Comparison of ENCODE assay signal across 38 cellular contexts in genomic region chr7:108669958-108670357, GRCh38.
"Had no signal": no experiment of that assay in that cellular context is flagged by ENCODE, and none has a peak within 500 bp of the region (broad histone marks: within the 10 kb centered on the region; RNA-seq: fewer than 3 reads in every experiment).

No MANE protein-coding gene starts in this region.

- H3K4me1 Mint-ChIP-seq: activated naive CD4-positive, alpha-beta T cell treated with anti-CD3 and anti-CD28 coated beads, Interleukin-2, amount 10 ng/mL, durations not matched to agents 7 days and 5 days; activated naive CD4-positive, alpha-beta T cell treated with anti-CD3 and anti-CD28 coated beads, Interleukin-2, amount 50 U/mL, for 24 hours; activated naive CD8-positive, alpha-beta T cell treated with anti-CD3 and anti-CD28 coated beads for 36 hours; activated naive CD8-positive, alpha-beta T cell treated with anti-CD3 and anti-CD28 coated beads, Interleukin-2, amount 10 ng/mL, durations not matched to agents 7 days and 5 days; activated naive CD8-positive, alpha-beta T cell treated with anti-CD3 and anti-CD28 coated beads, Interleukin-2, amount 50 U/mL, for 24 hours; activated T-helper 17 cell treated with anti-CD3 and anti-CD28 coated beads, Interleukin-2, amount 50 U/mL, for 72 hours; brain; central memory CD8-positive, alpha-beta T cell had no signal

- H3K4me3 Mint-ChIP-seq: activated naive CD4-positive, alpha-beta T cell treated with anti-CD3 and anti-CD28 coated beads for 36 hours; activated naive CD4-positive, alpha-beta T cell treated with anti-CD3 and anti-CD28 coated beads, Interleukin-2, amount 10 ng/mL, durations not matched to agents 7 days and 5 days; activated naive CD4-positive, alpha-beta T cell treated with anti-CD3 and anti-CD28 coated beads, Interleukin-2, amount 50 U/mL, for 24 hours; activated naive CD8-positive, alpha-beta T cell; activated naive CD8-positive, alpha-beta T cell treated with anti-CD3 and anti-CD28 coated beads for 36 hours; activated naive CD8-positive, alpha-beta T cell treated with anti-CD3 and anti-CD28 coated beads, Interleukin-2, amount 10 ng/mL, durations not matched to agents 7 days and 5 days; activated naive CD8-positive, alpha-beta T cell treated with anti-CD3 and anti-CD28 coated beads, Interleukin-2, amount 50 U/mL, for 24 hours; activated T-cell treated with anti-CD3 and anti-CD28 coated beads, Interleukin-2, amount 50 U/mL, for 24 hours; activated T-cell treated with anti-CD3 and anti-CD28 coated beads, Interleukin-2, amount 50 U/mL, for 4 hours; activated T-cell treated with anti-CD3 and anti-CD28 coated beads, Interleukin-2, amount 50 U/mL, for 72 hours; activated T-helper 1 cell treated with anti-CD3 and anti-CD28 coated beads, Interleukin-12 subunit alpha, Interleukin-12 subunit beta, Interleukin-2, Interleukin-4 antibody, amounts not matched to agents 30 ng/mL and 10 ng/mL and 1 ng/mL, durations not matched to agents 14 hours and 24 hours and 36 hours; activated T-helper 17 cell treated with anti-CD3 and anti-CD28 coated beads, Interleukin-2, amount 50 U/mL, for 72 hours; brain; central memory CD8-positive, alpha-beta T cell had no signal

- H3K27me3 ChIP-seq: adrenal gland, ascending aorta, body of pancreas, brain microvascular endothelial cell, breast epithelium, cardiac muscle cell had no signal

- ATAC-seq: activated naive CD4-positive, alpha-beta T cell treated with anti-CD3 and anti-CD28 coated beads, Interleukin-2, amount 50 U/mL, for 72 hours; activated naive CD8-positive, alpha-beta T cell treated with anti-CD3 and anti-CD28 coated beads, Interleukin-2, amount 50 U/mL, for 24 hours; activated T-cell treated with anti-CD3 and anti-CD28 coated beads, Interleukin-2, amount 50 U/mL, for 4 hours; activated T-cell treated with anti-CD3 and anti-CD28 coated beads, Interleukin-2, amount 50 U/mL, for 72 hours; activated T-helper 17 cell treated with anti-CD3 and anti-CD28 coated beads, Interleukin-2, amount 50 U/mL, for 72 hours; body of pancreas had no signal

- DNase-seq: activated effector memory CD4-positive, alpha-beta T cell treated with anti-CD3 and anti-CD28 coated beads, Interleukin-2, amount 50 U/mL, for 16 hours; activated effector memory CD4-positive, alpha-beta T cell treated with Interleukin-2 at 50 U/mL for 16 hours; activated gamma-delta T cell; activated gamma-delta T cell treated with Interleukin-2 at 50 U/mL for 16 hours; activated naive CD4-positive, alpha-beta T cell; activated naive CD4-positive, alpha-beta T cell treated with anti-CD3 and anti-CD28 coated beads for 36 hours; activated naive CD4-positive, alpha-beta T cell treated with anti-CD3 and anti-CD28 coated beads, Interleukin-2, amount 10 ng/mL, durations not matched to agents 7 days and 5 days; activated naive CD4-positive, alpha-beta T cell treated with anti-CD3 and anti-CD28 coated beads, Interleukin-2, amount 50 U/mL, for 16 hours; activated naive CD4-positive, alpha-beta T cell treated with Interleukin-2 at 50 U/mL for 16 hours; activated naive CD8-positive, alpha-beta T cell treated with anti-CD3 and anti-CD28 coated beads for 36 hours; activated naive CD8-positive, alpha-beta T cell treated with anti-CD3 and anti-CD28 coated beads, Interleukin-2, amount 10 ng/mL, durations not matched to agents 7 days and 5 days; activated naive CD8-positive, alpha-beta T cell treated with anti-CD3 and anti-CD28 coated beads, Interleukin-2, amount 50 U/mL, for 24 hours; activated T-cell treated with anti-CD3 and anti-CD28 coated beads, Interleukin-2, amount 50 U/mL, for 1 hour; activated T-cell treated with anti-CD3 and anti-CD28 coated beads, Interleukin-2, amount 50 U/mL, for 24 hours; activated T-cell treated with anti-CD3 and anti-CD28 coated beads, Interleukin-2, amount 50 U/mL, for 4 hours; activated T-cell treated with anti-CD3 and anti-CD28 coated beads, Interleukin-2, amount 50 U/mL, for 48 hours; activated T-cell treated with anti-CD3 and anti-CD28 coated beads, Interleukin-2, amount 50 U/mL, for 72 hours; adrenal gland; amniotic stem cell; amygdala; anterior cingulate cortex; aorta; body of pancreas; brain microvascular endothelial cell; caudate nucleus; central memory CD4-positive, alpha-beta T cell; cerebellar nuclear complex had no signal

- H3K4me1 ChIP-seq: adrenal gland, ascending aorta, body of pancreas, breast epithelium had no signal

- H3K36me3 ChIP-seq: adrenal gland, ascending aorta, brain microvascular endothelial cell, breast epithelium, cardiac muscle cell had no signal

- H3K9me3 ChIP-seq: adrenal gland, ascending aorta had no signal

- H3K4me3 ChIP-seq: adrenal gland, ascending aorta, body of pancreas, breast epithelium, cardiac muscle cell had no signal

- H3K27ac ChIP-seq: adrenal gland, ascending aorta, body of pancreas, brain microvascular endothelial cell, breast epithelium, cardiac muscle cell had no signal

- H3K27me3 Mint-ChIP-seq: activated naive CD4-positive, alpha-beta T cell treated with anti-CD3 and anti-CD28 coated beads, Interleukin-2, amount 10 ng/mL, durations not matched to agents 7 days and 5 days; activated naive CD8-positive, alpha-beta T cell treated with anti-CD3 and anti-CD28 coated beads, Interleukin-2, amount 50 U/mL, for 24 hours had no signal

- H3K9me3 Mint-ChIP-seq: activated naive CD4-positive, alpha-beta T cell treated with anti-CD3 and anti-CD28 coated beads for 36 hours; activated naive CD4-positive, alpha-beta T cell treated with anti-CD3 and anti-CD28 coated beads, Interleukin-2, amount 10 ng/mL, durations not matched to agents 7 days and 5 days; activated naive CD4-positive, alpha-beta T cell treated with anti-CD3 and anti-CD28 coated beads, Interleukin-2, amount 50 U/mL, for 24 hours; activated naive CD4-positive, alpha-beta T cell treated with anti-CD3 and anti-CD28 coated beads, Interleukin-2, amount 50 U/mL, for 72 hours; activated naive CD8-positive, alpha-beta T cell treated with anti-CD3 and anti-CD28 coated beads for 36 hours; activated naive CD8-positive, alpha-beta T cell treated with anti-CD3 and anti-CD28 coated beads, Interleukin-2, amount 50 U/mL, for 24 hours; activated T-cell treated with anti-CD3 and anti-CD28 coated beads, Interleukin-2, amount 50 U/mL, for 24 hours; activated T-helper 1 cell treated with anti-CD3 and anti-CD28 coated beads, Interleukin-12 subunit alpha, Interleukin-12 subunit beta, Interleukin-2, Interleukin-4 antibody, amounts not matched to agents 30 ng/mL and 10 ng/mL and 1 ng/mL, durations not matched to agents 14 hours and 24 hours and 36 hours; activated T-helper 17 cell treated with anti-CD3 and anti-CD28 coated beads, Interleukin-2, amount 50 U/mL, for 72 hours; activated T-helper 2 cell treated with anti-CD3 and anti-CD28 coated beads, Interferon-gamma antibody, Interleukin-2, Interleukin-4, amounts not matched to agents 10 μg/mL and 5 μg/mL and 100 μg/mL, durations not matched to agents 14 hours and 24 hours and 36 hours; central memory CD8-positive, alpha-beta T cell had no signal

- H3K27ac Mint-ChIP-seq: activated naive CD4-positive, alpha-beta T cell treated with anti-CD3 and anti-CD28 coated beads for 36 hours; activated naive CD4-positive, alpha-beta T cell treated with anti-CD3 and anti-CD28 coated beads, Interleukin-2, amount 10 ng/mL, durations not matched to agents 7 days and 5 days; activated naive CD4-positive, alpha-beta T cell treated with anti-CD3 and anti-CD28 coated beads, Interleukin-2, amount 50 U/mL, for 24 hours; activated naive CD4-positive, alpha-beta T cell treated with anti-CD3 and anti-CD28 coated beads, Interleukin-2, amount 50 U/mL, for 72 hours; activated naive CD8-positive, alpha-beta T cell; activated naive CD8-positive, alpha-beta T cell treated with anti-CD3 and anti-CD28 coated beads for 36 hours; activated naive CD8-positive, alpha-beta T cell treated with anti-CD3 and anti-CD28 coated beads, Interleukin-2, amount 10 ng/mL, durations not matched to agents 7 days and 5 days; activated naive CD8-positive, alpha-beta T cell treated with anti-CD3 and anti-CD28 coated beads, Interleukin-2, amount 50 U/mL, for 24 hours; activated T-cell treated with anti-CD3 and anti-CD28 coated beads, Interleukin-2, amount 50 U/mL, for 24 hours; activated T-cell treated with anti-CD3 and anti-CD28 coated beads, Interleukin-2, amount 50 U/mL, for 72 hours; activated T-helper 1 cell treated with anti-CD3 and anti-CD28 coated beads, Interleukin-12 subunit alpha, Interleukin-12 subunit beta, Interleukin-2, Interleukin-4 antibody, amounts not matched to agents 30 ng/mL and 10 ng/mL and 1 ng/mL, durations not matched to agents 14 hours and 24 hours and 36 hours; activated T-helper 17 cell treated with anti-CD3 and anti-CD28 coated beads, Interleukin-2, amount 50 U/mL, for 72 hours; activated T-helper 2 cell treated with anti-CD3 and anti-CD28 coated beads, Interferon-gamma antibody, Interleukin-2, Interleukin-4, amounts not matched to agents 10 μg/mL and 5 μg/mL and 100 μg/mL, durations not matched to agents 14 hours and 24 hours and 36 hours; brain had no signal

- H3K36me3 Mint-ChIP-seq: activated naive CD4-positive, alpha-beta T cell treated with anti-CD3 and anti-CD28 coated beads, Interleukin-2, amount 10 ng/mL, durations not matched to agents 7 days and 5 days; activated naive CD4-positive, alpha-beta T cell treated with anti-CD3 and anti-CD28 coated beads, Interleukin-2, amount 50 U/mL, for 24 hours; activated naive CD4-positive, alpha-beta T cell treated with anti-CD3 and anti-CD28 coated beads, Interleukin-2, amount 50 U/mL, for 72 hours; activated naive CD8-positive, alpha-beta T cell; activated naive CD8-positive, alpha-beta T cell treated with anti-CD3 and anti-CD28 coated beads for 36 hours; activated naive CD8-positive, alpha-beta T cell treated with anti-CD3 and anti-CD28 coated beads, Interleukin-2, amount 10 ng/mL, durations not matched to agents 7 days and 5 days had no signal
